In genomic region chr3:143348486-143349327, GRCh38 we compare ENCODE assay signal across 1 cellular context.
TF ChIP-seq lines count a peak whose summit lies in the region.

No MANE protein-coding gene starts in this region.

TF ChIP-seq in GM12878, 131 proteins besides CTCF, POLR2A, EP300 and RAD21 (continued from another document):
- TF ChIP-seq BCLAF1 (IDR thresholded peaks at IDR 0.05) (no peak), SMC3 (IDR thresholded peaks at IDR 0.05; ENCODE audit: borderline replicate concordance, low read length) (peak; percentile 25; the same call in 1 of the 2 replicates)
